In the genomic region with DNA sequence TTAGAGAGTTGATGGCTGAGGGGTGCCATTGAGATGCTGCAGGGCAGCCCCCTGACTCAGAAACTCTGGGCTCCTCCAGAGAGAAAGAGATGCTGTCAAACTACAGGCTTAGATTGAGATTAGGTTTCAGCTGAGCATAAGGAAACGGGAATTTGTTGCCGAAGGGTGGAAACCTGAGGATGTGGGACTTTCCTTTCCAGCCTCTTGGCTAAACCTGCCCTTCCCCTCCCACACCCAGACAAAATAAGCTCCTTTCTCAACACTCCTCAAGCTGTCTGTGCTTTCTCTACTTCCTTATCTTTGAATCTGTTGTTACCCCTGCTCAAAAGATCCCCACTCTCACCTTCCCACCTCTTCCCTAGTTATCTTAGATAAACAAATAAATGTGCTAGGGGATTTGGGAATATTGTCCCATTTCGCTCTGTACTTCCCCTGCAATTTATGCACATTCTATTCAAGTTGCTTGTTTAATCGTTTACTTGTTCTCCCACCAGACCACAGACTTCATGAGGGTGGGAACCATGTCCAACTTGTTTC, we compare ENCODE assay signal across 1 cellular context.
TF ChIP-seq lines count a peak whose summit lies in the region.

No MANE protein-coding gene starts in this region.

TF ChIP-seq in GM23338, 12 proteins besides CTCF, POLR2A, EP300 and RAD21 (continued from another document):
- TF ChIP-seq, protein P1, sequence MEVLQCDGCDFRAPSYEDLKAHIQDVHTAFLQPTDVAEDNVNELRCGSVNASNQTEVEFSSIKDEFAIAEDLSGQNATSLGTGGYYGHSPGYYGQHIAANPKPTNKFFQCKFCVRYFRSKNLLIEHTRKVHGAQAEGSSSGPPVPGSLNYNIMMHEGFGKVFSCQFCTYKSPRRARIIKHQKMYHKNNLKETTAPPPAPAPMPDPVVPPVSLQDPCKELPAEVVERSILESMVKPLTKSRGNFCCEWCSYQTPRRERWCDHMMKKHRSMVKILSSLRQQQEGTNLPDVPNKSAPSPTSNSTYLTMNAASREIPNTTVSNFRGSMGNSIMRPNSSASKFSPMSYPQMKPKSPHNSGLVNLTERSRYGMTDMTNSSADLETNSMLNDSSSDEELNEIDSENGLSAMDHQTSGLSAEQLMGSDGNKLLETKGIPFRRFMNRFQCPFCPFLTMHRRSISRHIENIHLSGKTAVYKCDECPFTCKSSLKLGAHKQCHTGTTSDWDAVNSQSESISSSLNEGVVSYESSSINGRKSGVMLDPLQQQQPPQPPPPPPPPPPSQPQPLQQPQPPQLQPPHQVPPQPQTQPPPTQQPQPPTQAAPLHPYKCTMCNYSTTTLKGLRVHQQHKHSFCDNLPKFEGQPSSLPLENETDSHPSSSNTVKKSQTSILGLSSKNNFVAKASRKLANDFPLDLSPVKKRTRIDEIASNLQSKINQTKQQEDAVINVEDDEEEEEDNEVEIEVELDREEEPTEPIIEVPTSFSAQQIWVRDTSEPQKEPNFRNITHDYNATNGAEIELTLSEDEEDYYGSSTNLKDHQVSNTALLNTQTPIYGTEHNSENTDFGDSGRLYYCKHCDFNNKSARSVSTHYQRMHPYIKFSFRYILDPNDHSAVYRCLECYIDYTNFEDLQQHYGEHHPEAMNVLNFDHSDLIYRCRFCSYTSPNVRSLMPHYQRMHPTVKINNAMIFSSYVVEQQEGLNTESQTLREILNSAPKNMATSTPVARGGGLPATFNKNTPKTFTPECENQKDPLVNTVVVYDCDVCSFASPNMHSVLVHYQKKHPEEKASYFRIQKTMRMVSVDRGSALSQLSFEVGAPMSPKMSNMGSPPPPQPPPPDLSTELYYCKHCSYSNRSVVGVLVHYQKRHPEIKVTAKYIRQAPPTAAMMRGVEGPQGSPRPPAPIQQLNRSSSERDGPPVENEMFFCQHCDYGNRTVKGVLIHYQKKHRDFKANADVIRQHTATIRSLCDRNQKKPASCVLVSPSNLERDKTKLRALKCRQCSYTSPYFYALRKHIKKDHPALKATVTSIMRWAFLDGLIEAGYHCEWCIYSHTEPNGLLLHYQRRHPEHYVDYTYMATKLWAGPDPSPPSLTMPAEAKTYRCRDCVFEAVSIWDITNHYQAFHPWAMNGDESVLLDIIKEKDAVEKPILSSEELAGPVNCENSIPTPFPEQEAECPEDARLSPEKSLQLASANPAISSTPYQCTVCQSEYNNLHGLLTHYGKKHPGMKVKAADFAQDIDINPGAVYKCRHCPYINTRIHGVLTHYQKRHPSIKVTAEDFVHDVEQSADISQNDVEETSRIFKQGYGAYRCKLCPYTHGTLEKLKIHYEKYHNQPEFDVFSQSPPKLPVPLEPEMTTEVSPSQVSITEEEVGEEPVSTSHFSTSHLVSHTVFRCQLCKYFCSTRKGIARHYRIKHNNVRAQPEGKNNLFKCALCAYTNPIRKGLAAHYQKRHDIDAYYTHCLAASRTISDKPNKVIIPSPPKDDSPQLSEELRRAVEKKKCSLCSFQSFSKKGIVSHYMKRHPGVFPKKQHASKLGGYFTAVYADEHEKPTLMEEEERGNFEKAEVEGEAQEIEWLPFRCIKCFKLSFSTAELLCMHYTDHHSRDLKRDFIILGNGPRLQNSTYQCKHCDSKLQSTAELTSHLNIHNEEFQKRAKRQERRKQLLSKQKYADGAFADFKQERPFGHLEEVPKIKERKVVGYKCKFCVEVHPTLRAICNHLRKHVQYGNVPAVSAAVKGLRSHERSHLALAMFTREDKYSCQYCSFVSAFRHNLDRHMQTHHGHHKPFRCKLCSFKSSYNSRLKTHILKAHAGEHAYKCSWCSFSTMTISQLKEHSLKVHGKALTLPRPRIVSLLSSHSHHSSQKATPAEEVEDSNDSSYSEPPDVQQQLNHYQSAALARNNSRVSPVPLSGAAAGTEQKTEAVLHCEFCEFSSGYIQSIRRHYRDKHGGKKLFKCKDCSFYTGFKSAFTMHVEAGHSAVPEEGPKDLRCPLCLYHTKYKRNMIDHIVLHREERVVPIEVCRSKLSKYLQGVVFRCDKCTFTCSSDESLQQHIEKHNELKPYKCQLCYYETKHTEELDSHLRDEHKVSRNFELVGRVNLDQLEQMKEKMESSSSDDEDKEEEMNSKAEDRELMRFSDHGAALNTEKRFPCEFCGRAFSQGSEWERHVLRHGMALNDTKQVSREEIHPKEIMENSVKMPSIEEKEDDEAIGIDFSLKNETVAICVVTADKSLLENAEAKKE (CRISPR knock-in tag; IDR thresholded peaks at IDR 0.05): no peak
- no peak for TF ChIP-seq CREB1 (CRISPR knock-in tag; IDR thresholded peaks at IDR 0.05; ENCODE audit: low read depth)
- TF ChIP-seq, protein P2, sequence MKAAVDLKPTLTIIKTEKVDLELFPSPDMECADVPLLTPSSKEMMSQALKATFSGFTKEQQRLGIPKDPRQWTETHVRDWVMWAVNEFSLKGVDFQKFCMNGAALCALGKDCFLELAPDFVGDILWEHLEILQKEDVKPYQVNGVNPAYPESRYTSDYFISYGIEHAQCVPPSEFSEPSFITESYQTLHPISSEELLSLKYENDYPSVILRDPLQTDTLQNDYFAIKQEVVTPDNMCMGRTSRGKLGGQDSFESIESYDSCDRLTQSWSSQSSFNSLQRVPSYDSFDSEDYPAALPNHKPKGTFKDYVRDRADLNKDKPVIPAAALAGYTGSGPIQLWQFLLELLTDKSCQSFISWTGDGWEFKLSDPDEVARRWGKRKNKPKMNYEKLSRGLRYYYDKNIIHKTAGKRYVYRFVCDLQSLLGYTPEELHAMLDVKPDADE (IDR thresholded peaks at IDR 0.05): no peak
